ENCODE assay signal across 1 cellular context in genomic region chr3:52703356-52703755, GRCh38.
A peak's percentile ranks its signal among the peaks of the same experiment; 100 is the strongest.
TF ChIP-seq lines count a peak whose summit lies in the region.

No MANE protein-coding gene starts in this region.

TF ChIP-seq in HepG2, 621 proteins besides CTCF, POLR2A, EP300 and RAD21:
- TF ChIP-seq YEATS2 (CRISPR knock-in tag; IDR thresholded peaks at IDR 0.05; ENCODE audit: borderline replicate concordance) (no peak), GLI4 (CRISPR knock-in tag; IDR thresholded peaks at IDR 0.05; ENCODE audit: borderline replicate concordance) (0 out of 2 replicates have a peak, but pooled peaks have one; percentile 37)
TF ChIP-seq in HepG2: peak in this region for 1.
